ENCODE assay signal across 23 cellular contexts in the genomic region with DNA sequence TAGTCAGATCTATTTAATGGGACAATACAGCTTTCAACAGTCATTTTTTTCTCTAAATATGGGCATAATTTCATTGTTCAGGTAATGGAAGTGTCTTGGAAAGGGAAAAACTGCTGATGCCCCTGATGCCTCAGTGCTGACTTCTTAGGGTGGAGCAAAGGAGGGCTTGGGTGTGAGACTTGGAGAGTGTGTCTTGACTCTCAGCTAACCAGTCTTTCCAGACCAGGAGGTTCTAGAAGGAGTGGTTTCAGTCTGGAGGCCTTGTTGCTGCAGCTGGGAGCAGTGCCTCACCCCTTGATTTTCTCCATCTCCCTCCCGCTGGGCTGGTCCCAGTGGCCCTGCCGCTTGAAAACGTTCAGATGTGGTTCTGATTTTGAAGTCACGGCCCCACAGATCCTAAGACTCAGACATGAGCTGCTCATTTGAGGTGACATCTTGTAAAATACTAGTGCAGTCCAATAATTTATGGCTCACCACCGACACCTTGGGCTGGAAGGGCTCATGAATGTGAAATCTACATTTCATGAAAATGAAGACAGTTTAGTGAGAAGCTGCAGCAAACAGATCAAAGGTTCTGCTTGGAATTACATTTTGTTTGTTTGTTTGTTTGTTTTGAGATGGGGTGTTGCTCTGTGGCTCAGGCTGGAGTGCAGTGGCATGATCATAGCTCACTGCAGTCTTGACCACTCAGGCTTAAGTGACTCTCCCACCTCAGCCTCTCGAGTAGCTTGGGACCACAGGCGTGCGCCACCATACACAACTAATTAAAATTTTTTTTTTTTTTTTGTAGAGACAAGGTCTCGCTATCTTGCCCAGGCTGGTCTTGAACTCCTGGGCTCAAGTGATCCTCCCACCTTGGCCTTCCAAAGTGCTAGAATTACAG. TPM values are rescaled to one million over a fixed set of nuclear protein-coding genes. Genes with fewer than 3 reads are reported as not detected.
DNase-seq lines count a peak whose midpoint lies in the region; ATAC-seq and TF ChIP-seq lines count a peak whose summit lies in the region.
"Had no signal": no experiment of that assay in that cellular context is flagged by ENCODE, and none has a peak within 500 bp of the region (broad histone marks: within the 10 kb centered on the region; RNA-seq: fewer than 3 reads in every experiment).

No MANE protein-coding gene starts in this region.

- H3K4me1 Mint-ChIP-seq in endodermal cell (peaks cover 47% of the 10 kb centered on the region), neural progenitor cell (peaks cover 29% of the 10 kb centered on the region)

- no peak overlapping the region for H3K9ac ChIP-seq in endodermal cell (ENCODE audit: extremely low read depth, low read length, poor library complexity, severe bottlenecking)
- H3K9ac ChIP-seq in neural progenitor cell: no peak overlapping the region
- H3K9ac ChIP-seq: BLaER1 had no signal

- TF ChIP-seq CTCF in left ventricle myocardium inferior (IDR thresholded peaks at IDR 0.05; ENCODE audit: borderline replicate concordance) (no peak), heart right ventricle (IDR thresholded peaks at IDR 0.05) (no peak), endodermal cell (conservative IDR thresholded peaks at IDR 0.05) (no peak), neural progenitor cell (IDR thresholded peaks at IDR 0.05) (no peak)

- H3K27ac ChIP-seq in left ventricle myocardium inferior (replicated peaks): peak overlapping the region; percentile 93
- H3K27ac ChIP-seq in heart right ventricle: peak overlapping the region in 4 of 10 donors; percentile 29 to 90 (median 77)
- no peak overlapping the region for H3K27ac ChIP-seq in endodermal cell (ENCODE audit: low read depth, low read length)
- H3K27ac ChIP-seq in muscle layer of duodenum (ENCODE audit: low read length): peak overlapping the region; percentile 43
- H3K27ac ChIP-seq in neural progenitor cell: no peak overlapping the region
- H3K27ac ChIP-seq: ascending aorta, BLaER1 had no signal

- no peaks in the 10 kb centered on the region for H3K9me3 Mint-ChIP-seq in endodermal cell
- H3K9me3 Mint-ChIP-seq in neural progenitor cell: no peaks in the 10 kb centered on the region
- H3K9me3 Mint-ChIP-seq: activated naive CD4-positive, alpha-beta T cell treated with anti-CD3 and anti-CD28 coated beads for 36 hours had no signal

- whole genome bisulfite sequencing in heart right ventricle, 2 donors: 81 to 83% methylated on average over 9 of the region's 9 CpGs
- 92 to 93% methylated on average over 6 to 9 of the region's 9 CpGs for WGBS in endodermal cell (ENCODE audit: insufficient coverage in 1 of 2, insufficient read length in 1 of 2), 2 experiments

- peaks cover 96% of the 10 kb centered on the region for H3K27me3 ChIP-seq in left ventricle myocardium inferior (ENCODE audit: low read depth)
- H3K27me3 ChIP-seq in heart right ventricle: peaks cover 0 to 98% (median 50%) of the 10 kb centered on the region in 7 donors
- no peaks in the 10 kb centered on the region for H3K27me3 ChIP-seq in endodermal cell (ENCODE audit: control insufficient read depth, insufficient read depth, low read length, poor library complexity, severe bottlenecking)
- H3K27me3 ChIP-seq in muscle layer of duodenum (ENCODE audit: low read depth, low read length): peaks cover 8% of the 10 kb centered on the region
- peaks cover 19% of the 10 kb centered on the region for H3K27me3 ChIP-seq in neural progenitor cell

- H3K27ac Mint-ChIP-seq in endodermal cell (peak overlapping the region; percentile 19), neural progenitor cell (no peak overlapping the region)
- H3K27ac Mint-ChIP-seq: activated naive CD4-positive, alpha-beta T cell treated with anti-CD3 and anti-CD28 coated beads for 36 hours; naive thymus-derived CD8-positive, alpha-beta T cell; T-helper 17 cell had no signal

- H3K4me3 Mint-ChIP-seq in endodermal cell (peak overlapping the region; percentile 20), neural progenitor cell (no peak overlapping the region)
- H3K4me3 Mint-ChIP-seq: activated naive CD4-positive, alpha-beta T cell treated with anti-CD3 and anti-CD28 coated beads for 36 hours; T-helper 17 cell had no signal

- H3F3A ChIP-seq in neural progenitor cell (ENCODE audit: low read depth): peaks cover 46% of the 10 kb centered on the region

- H3K9me3 ChIP-seq in left ventricle myocardium inferior (replicated peaks): no peaks in the 10 kb centered on the region
- no peaks in the 10 kb centered on the region for H3K9me3 ChIP-seq in heart right ventricle
- H3K9me3 ChIP-seq in endodermal cell (ENCODE audit: control insufficient read depth, low read length): no peaks in the 10 kb centered on the region
- H3K9me3 ChIP-seq in muscle layer of duodenum (ENCODE audit: control insufficient read depth in 1 of 2, low read length in 2 of 2): no peaks in the 10 kb centered on the region
- no peaks in the 10 kb centered on the region for H3K9me3 ChIP-seq in neural progenitor cell (ENCODE audit: low read depth)
- H3K9me3 ChIP-seq: ascending aorta, BLaER1, spleen had no signal

- no peaks in the 10 kb centered on the region for H3K27me3 Mint-ChIP-seq in endodermal cell (ENCODE audit: insufficient read depth)
- peaks cover 8% of the 10 kb centered on the region for H3K27me3 Mint-ChIP-seq in neural progenitor cell (ENCODE audit: insufficient read depth, low read depth)

- H3K79me2 ChIP-seq in neural progenitor cell (ENCODE audit: low read depth): peaks cover 20% of the 10 kb centered on the region

- H4K20me1 ChIP-seq in neural progenitor cell (ENCODE audit: low read depth): peaks cover 61% of the 10 kb centered on the region

- H3K36me3 Mint-ChIP-seq in endodermal cell (ENCODE audit: low read depth): peaks cover 18% of the 10 kb centered on the region
- no peaks in the 10 kb centered on the region for H3K36me3 Mint-ChIP-seq in neural progenitor cell
- H3K36me3 Mint-ChIP-seq: naive thymus-derived CD8-positive, alpha-beta T cell had no signal

- no peak overlapping the region for H3K4me3 ChIP-seq in left ventricle myocardium inferior
- no peak overlapping the region for H3K4me3 ChIP-seq in heart right ventricle
- H3K4me3 ChIP-seq in endodermal cell (ENCODE audit: low read length): no peak overlapping the region
- peak overlapping the region in 1 of 2 donors; percentile 26 for H3K4me3 ChIP-seq in muscle layer of duodenum (ENCODE audit: low read depth in 1 of 2, low read length in 2 of 2)
- H3K4me3 ChIP-seq in neural progenitor cell: no peak overlapping the region
- H3K4me3 ChIP-seq: ascending aorta, BLaER1 had no signal

- H3K4me2 ChIP-seq in neural progenitor cell: no peak overlapping the region
- H3K4me2 ChIP-seq: BLaER1 had no signal

- H3K36me3 ChIP-seq in left ventricle myocardium inferior: no peaks in the 10 kb centered on the region
- H3K36me3 ChIP-seq in heart right ventricle: no peaks in the 10 kb centered on the region
- peaks cover 13% of the 10 kb centered on the region for H3K36me3 ChIP-seq in endodermal cell (ENCODE audit: control insufficient read depth, insufficient read depth, low read length)
- peaks cover 0 to 5% of the 10 kb centered on the region in 2 donors for H3K36me3 ChIP-seq in muscle layer of duodenum (ENCODE audit: control insufficient read depth in 1 of 2, insufficient read depth in 2 of 2, low read length in 2 of 2)
- H3K36me3 ChIP-seq in neural progenitor cell: no peaks in the 10 kb centered on the region
- H3K36me3 ChIP-seq: ascending aorta, BLaER1, spleen had no signal

- DNase-seq in left ventricle myocardium inferior: no peak
- no peak for DNase-seq in heart right ventricle
- peak; percentile 44 for DNase-seq in endodermal cell
- no peak for DNase-seq in neural progenitor cell (ENCODE audit: low spot score)
- no peak for DNase-seq in Ammon's horn (ENCODE audit: low spot score)
- DNase-seq: activated CD4-positive, alpha-beta T cell treated with anti-CD3 and anti-CD28 coated beads, Interleukin-2, amount 50 U/mL, for 48 hours; activated naive CD4-positive, alpha-beta T cell treated with anti-CD3 and anti-CD28 coated beads for 36 hours; activated T-cell treated with anti-CD3 and anti-CD28 coated beads for 4 hours; DMS153; naive thymus-derived CD8-positive, alpha-beta T cell; NCI-H2081; NCI-H510A; posterior cingulate gyrus; SIG-M5; spleen; stimulated activated CD8-positive, alpha-beta memory T cell treated with anti-CD3 and anti-CD28 coated beads, Interleukin-4, amount 100 ng/mL, for 48 hours; substantia nigra; T-helper 17 cell had no signal

- ATAC-seq in heart right ventricle (no peak), HG03378 (IDR thresholded peaks at IDR 0.05; ENCODE audit: unreplicated experiment) (no peak), HG02938 (IDR thresholded peaks at IDR 0.05; ENCODE audit: unreplicated experiment) (no peak)
- ATAC-seq: naive thymus-derived CD8-positive, alpha-beta T cell; T-helper 17 cell had no signal

- intact Hi-C loops in left ventricle myocardium inferior (cut with micrococcal nuclease): no loop called here
- intact Hi-C loops in heart right ventricle (cut with DNase I): loop anchor here in 2 of 10 donors (10.0 kb wide), 1 partner anchor 122 kb away; no protein-coding TSS in a partner anchor

- peaks cover 37% of the 10 kb centered on the region for H3K4me1 ChIP-seq in left ventricle myocardium inferior
- H3K4me1 ChIP-seq in heart right ventricle: peaks cover 0 to 34% (median 8%) of the 10 kb centered on the region in 9 donors
- peaks cover 10% of the 10 kb centered on the region for H3K4me1 ChIP-seq in endodermal cell (ENCODE audit: control insufficient read depth, insufficient read depth, low read length)
- H3K4me1 ChIP-seq in muscle layer of duodenum (ENCODE audit: control insufficient read depth in 1 of 2, insufficient read depth in 2 of 2, low read length in 2 of 2): peaks cover 3 to 10% of the 10 kb centered on the region in 2 donors
- peaks cover 40% of the 10 kb centered on the region for H3K4me1 ChIP-seq in neural progenitor cell

- H2AFZ ChIP-seq in neural progenitor cell (replicated peaks): no peak overlapping the region

RNA-seq across cellular contexts. Expression of gene DSP, which starts 5.6 kb away (rescaled TPM):
- 322 TPM for total RNA-seq in left ventricle myocardium inferior
- total RNA-seq in heart right ventricle: 100 to 1,000 TPM; 273 to 471 (median 379) TPM
- polyA plus RNA-seq in heart right ventricle: 10 to 100 TPM; 56.5 to 79.1 TPM
- 100 to 1,000 TPM; 123 to 152 TPM for total RNA-seq in endodermal cell
- polyA plus RNA-seq in endodermal cell (2013, experiment 1 of 2): 41.5 TPM
- 42.5 TPM for polyA plus RNA-seq in endodermal cell (2013, experiment 2 of 2)
- 38.3 and 38.7 TPM in 2 replicates for total RNA-seq in neural progenitor cell (ENCODE audit: low replicate concordance)
- polyA plus RNA-seq: naive thymus-derived CD8-positive, alpha-beta T cell had no signal

RNA-seq across cellular contexts. Expression of gene SNRNP48, which starts 42.9 kb away (rescaled TPM):
- total RNA-seq in left ventricle myocardium inferior (13.8 TPM), heart right ventricle (10 to 100 TPM in 9 of 10 donors, 1 to 10 TPM in 1; 9.1 to 21.1 (median 13.1) TPM), endodermal cell (10 to 100 TPM; 13.9 to 19.5 TPM), neural progenitor cell (ENCODE audit: low replicate concordance) (42.8 and 54.1 TPM in 2 replicates)
- 10 to 100 TPM; 10.4 to 16.2 TPM for polyA plus RNA-seq in heart right ventricle
- polyA plus RNA-seq in endodermal cell (2013, experiment 1 of 2): 20.5 TPM
- 18.6 TPM for polyA plus RNA-seq in endodermal cell (2013, experiment 2 of 2)

Comparison
In these comparisons a context has a peak if more than half of its experiments do, and no peak if none do; other contexts are left out.
1. H3K27ac ChIP-seq: peak in left ventricle myocardium inferior (single experiment) and muscle layer of duodenum (single experiment); none in endodermal cell (single experiment) and neural progenitor cell (single experiment).